In the genomic region with DNA sequence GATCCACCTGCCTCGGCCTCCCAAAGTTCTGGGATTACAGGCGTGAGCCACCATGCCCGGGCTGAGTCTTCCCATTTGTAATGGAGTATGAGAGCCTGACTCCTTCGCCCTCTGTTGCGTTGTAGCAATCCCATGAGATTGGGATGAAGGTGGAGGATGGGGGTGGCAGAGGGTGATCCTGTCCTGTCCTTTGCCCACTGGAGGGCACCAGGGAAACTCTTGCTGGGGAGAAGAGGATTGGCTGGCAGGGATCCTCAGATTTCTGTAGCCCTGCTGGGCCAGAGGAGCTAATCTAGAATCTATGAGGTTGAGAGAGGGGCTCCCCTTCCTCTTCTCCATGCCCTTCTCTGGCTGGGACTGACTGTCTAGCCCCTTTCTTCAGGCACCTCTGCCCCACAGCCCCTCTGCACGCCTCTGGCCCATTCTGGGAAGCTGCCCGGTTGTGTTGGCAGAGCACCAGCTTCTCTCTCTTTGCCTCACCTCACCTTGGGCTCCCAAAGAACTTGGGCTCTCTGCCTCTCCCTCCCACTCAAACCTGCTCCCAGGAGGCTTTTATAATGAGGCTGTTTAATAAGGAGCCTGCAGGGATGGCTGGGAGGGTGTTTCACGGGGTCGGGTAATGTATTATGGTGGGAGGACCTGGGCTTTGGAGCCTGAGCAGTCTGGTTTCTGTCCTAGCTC, we compare ENCODE assay signal across 3 cellular contexts.
A peak's percentile ranks its signal among the peaks of the same experiment; 100 is the strongest.
TF ChIP-seq lines count a peak whose summit lies in the region.

No MANE protein-coding gene starts in this region.

TF ChIP-seq in SK-N-SH treated with all-trans-retinoic acid at 6 μM for 48 hours, 23 proteins besides CTCF, POLR2A, EP300 and RAD21 (continued from another document):
- TF ChIP-seq, protein P1, sequence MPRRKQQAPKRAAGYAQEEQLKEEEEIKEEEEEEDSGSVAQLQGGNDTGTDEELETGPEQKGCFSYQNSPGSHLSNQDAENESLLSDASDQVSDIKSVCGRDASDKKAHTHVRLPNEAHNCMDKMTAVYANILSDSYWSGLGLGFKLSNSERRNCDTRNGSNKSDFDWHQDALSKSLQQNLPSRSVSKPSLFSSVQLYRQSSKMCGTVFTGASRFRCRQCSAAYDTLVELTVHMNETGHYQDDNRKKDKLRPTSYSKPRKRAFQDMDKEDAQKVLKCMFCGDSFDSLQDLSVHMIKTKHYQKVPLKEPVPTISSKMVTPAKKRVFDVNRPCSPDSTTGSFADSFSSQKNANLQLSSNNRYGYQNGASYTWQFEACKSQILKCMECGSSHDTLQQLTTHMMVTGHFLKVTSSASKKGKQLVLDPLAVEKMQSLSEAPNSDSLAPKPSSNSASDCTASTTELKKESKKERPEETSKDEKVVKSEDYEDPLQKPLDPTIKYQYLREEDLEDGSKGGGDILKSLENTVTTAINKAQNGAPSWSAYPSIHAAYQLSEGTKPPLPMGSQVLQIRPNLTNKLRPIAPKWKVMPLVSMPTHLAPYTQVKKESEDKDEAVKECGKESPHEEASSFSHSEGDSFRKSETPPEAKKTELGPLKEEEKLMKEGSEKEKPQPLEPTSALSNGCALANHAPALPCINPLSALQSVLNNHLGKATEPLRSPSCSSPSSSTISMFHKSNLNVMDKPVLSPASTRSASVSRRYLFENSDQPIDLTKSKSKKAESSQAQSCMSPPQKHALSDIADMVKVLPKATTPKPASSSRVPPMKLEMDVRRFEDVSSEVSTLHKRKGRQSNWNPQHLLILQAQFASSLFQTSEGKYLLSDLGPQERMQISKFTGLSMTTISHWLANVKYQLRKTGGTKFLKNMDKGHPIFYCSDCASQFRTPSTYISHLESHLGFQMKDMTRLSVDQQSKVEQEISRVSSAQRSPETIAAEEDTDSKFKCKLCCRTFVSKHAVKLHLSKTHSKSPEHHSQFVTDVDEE (CRISPR knock-in tag; IDR thresholded peaks at IDR 0.05) = no peak
- TF ChIP-seq CSDC2 (CRISPR knock-in tag; IDR thresholded peaks at IDR 0.05) (no peak), ISL1 (CRISPR knock-in tag; IDR thresholded peaks at IDR 0.05) (no peak), ZFP3 (CRISPR knock-in tag; IDR thresholded peaks at IDR 0.05) (no peak), ZNF565 (CRISPR knock-in tag; conservative IDR thresholded peaks at IDR 0.05; ENCODE audit: low read depth) (no peak), TOX (CRISPR knock-in tag; IDR thresholded peaks at IDR 0.05; ENCODE audit: borderline replicate concordance) (no peak), ZNF8 (CRISPR knock-in tag; IDR thresholded peaks at IDR 0.05) (no peak)
- TF ChIP-seq, protein P2, sequence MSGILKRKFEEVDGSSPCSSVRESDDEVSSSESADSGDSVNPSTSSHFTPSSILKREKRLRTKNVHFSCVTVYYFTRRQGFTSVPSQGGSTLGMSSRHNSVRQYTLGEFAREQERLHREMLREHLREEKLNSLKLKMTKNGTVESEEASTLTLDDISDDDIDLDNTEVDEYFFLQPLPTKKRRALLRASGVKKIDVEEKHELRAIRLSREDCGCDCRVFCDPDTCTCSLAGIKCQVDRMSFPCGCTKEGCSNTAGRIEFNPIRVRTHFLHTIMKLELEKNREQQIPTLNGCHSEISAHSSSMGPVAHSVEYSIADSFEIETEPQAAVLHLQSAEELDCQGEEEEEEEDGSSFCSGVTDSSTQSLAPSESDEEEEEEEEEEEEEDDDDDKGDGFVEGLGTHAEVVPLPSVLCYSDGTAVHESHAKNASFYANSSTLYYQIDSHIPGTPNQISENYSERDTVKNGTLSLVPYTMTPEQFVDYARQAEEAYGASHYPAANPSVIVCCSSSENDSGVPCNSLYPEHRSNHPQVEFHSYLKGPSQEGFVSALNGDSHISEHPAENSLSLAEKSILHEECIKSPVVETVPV (CRISPR knock-in tag; IDR thresholded peaks at IDR 0.05) = no peak
TF ChIP-seq in SK-N-SH treated with all-trans-retinoic acid at 6 μM for 48 hours: peak in this region for 0.

TF ChIP-seq in SK-N-SH, 30 proteins besides CTCF, POLR2A, EP300 and RAD21:
- TF ChIP-seq, protein P3, sequence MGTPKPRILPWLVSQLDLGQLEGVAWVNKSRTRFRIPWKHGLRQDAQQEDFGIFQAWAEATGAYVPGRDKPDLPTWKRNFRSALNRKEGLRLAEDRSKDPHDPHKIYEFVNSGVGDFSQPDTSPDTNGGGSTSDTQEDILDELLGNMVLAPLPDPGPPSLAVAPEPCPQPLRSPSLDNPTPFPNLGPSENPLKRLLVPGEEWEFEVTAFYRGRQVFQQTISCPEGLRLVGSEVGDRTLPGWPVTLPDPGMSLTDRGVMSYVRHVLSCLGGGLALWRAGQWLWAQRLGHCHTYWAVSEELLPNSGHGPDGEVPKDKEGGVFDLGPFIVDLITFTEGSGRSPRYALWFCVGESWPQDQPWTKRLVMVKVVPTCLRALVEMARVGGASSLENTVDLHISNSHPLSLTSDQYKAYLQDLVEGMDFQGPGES (IDR thresholded peaks at IDR 0.05; ENCODE audit: low read depth, low read length) = no peak
- no peak for TF ChIP-seq NFIC (IDR thresholded peaks at IDR 0.05; ENCODE audit: borderline replicate concordance)
- TF ChIP-seq POLR2AphosphoS5 (IDR thresholded peaks at IDR 0.05; ENCODE audit: low read depth, low read length) = no peak
- no peak for TF ChIP-seq RCOR1 (IDR thresholded peaks at IDR 0.05; ENCODE audit: low read length)

TF ChIP-seq in HEK293, 187 proteins besides CTCF, POLR2A, EP300 and RAD21:
- TF ChIP-seq, protein P4, sequence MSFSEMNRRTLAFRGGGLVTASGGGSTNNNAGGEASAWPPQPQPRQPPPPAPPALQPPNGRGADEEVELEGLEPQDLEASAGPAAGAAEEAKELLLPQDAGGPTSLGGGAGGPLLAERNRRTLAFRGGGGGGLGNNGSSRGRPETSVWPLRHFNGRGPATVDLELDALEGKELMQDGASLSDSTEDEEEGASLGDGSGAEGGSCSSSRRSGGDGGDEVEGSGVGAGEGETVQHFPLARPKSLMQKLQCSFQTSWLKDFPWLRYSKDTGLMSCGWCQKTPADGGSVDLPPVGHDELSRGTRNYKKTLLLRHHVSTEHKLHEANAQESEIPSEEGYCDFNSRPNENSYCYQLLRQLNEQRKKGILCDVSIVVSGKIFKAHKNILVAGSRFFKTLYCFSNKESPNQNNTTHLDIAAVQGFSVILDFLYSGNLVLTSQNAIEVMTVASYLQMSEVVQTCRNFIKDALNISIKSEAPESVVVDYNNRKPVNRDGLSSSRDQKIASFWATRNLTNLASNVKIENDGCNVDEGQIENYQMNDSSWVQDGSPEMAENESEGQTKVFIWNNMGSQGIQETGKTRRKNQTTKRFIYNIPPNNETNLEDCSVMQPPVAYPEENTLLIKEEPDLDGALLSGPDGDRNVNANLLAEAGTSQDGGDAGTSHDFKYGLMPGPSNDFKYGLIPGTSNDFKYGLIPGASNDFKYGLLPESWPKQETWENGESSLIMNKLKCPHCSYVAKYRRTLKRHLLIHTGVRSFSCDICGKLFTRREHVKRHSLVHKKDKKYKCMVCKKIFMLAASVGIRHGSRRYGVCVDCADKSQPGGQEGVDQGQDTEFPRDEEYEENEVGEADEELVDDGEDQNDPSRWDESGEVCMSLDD (tag by site-specific recombination; IDR thresholded peaks at IDR 0.05) = no peak
- TF ChIP-seq ZNF202 (tag by site-specific recombination; IDR thresholded peaks at IDR 0.05; ENCODE audit: borderline replicate concordance) (no peak), ZNF426 (tag by site-specific recombination; IDR thresholded peaks at IDR 0.05) (no peak), ZNF558 (tag by site-specific recombination; IDR thresholded peaks at IDR 0.05) (no peak), ZNF707 (tag by site-specific recombination; IDR thresholded peaks at IDR 0.05) (no peak), ZEB2 (tag by site-specific recombination; IDR thresholded peaks at IDR 0.05) (no peak), ZNF521 (tag by site-specific recombination; IDR thresholded peaks at IDR 0.05) (no peak), ZFHX2 (tag by site-specific recombination; conservative IDR thresholded peaks at IDR 0.05) (peak; percentile 63), ZNF654 (tag by site-specific recombination; IDR thresholded peaks at IDR 0.05; ENCODE audit: low read depth) (no peak), EGR2 (tag by site-specific recombination; IDR thresholded peaks at IDR 0.05; ENCODE audit: low read depth) (peak; percentile 39; the same call in 1 of the 2 replicates)
- TF ChIP-seq, protein P5, sequence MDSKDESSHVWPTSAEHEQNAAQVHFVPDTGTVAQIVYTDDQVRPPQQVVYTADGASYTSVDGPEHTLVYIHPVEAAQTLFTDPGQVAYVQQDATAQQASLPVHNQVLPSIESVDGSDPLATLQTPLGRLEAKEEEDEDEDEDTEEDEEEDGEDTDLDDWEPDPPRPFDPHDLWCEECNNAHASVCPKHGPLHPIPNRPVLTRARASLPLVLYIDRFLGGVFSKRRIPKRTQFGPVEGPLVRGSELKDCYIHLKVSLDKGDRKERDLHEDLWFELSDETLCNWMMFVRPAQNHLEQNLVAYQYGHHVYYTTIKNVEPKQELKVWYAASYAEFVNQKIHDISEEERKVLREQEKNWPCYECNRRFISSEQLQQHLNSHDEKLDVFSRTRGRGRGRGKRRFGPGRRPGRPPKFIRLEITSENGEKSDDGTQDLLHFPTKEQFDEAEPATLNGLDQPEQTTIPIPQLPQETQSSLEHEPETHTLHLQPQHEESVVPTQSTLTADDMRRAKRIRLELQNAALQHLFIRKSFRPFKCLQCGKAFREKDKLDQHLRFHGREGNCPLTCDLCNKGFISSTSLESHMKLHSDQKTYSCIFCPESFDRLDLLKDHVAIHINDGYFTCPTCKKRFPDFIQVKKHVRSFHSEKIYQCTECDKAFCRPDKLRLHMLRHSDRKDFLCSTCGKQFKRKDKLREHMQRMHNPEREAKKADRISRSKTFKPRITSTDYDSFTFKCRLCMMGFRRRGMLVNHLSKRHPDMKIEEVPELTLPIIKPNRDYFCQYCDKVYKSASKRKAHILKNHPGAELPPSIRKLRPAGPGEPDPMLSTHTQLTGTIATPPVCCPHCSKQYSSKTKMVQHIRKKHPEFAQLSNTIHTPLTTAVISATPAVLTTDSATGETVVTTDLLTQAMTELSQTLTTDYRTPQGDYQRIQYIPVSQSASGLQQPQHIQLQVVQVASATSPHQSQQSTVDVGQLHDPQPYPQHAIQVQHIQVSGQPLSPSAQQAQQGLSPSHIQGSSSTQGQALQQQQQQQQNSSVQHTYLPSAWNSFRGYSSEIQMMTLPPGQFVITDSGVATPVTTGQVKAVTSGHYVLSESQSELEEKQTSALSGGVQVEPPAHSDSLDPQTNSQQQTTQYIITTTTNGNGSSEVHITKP (tag by site-specific recombination; IDR thresholded peaks at IDR 0.05) = peak; percentile 29
- TF ChIP-seq, protein P6, sequence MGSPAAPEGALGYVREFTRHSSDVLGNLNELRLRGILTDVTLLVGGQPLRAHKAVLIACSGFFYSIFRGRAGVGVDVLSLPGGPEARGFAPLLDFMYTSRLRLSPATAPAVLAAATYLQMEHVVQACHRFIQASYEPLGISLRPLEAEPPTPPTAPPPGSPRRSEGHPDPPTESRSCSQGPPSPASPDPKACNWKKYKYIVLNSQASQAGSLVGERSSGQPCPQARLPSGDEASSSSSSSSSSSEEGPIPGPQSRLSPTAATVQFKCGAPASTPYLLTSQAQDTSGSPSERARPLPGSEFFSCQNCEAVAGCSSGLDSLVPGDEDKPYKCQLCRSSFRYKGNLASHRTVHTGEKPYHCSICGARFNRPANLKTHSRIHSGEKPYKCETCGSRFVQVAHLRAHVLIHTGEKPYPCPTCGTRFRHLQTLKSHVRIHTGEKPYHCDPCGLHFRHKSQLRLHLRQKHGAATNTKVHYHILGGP (tag by site-specific recombination; IDR thresholded peaks at IDR 0.05) = no peak
- TF ChIP-seq, protein P7, sequence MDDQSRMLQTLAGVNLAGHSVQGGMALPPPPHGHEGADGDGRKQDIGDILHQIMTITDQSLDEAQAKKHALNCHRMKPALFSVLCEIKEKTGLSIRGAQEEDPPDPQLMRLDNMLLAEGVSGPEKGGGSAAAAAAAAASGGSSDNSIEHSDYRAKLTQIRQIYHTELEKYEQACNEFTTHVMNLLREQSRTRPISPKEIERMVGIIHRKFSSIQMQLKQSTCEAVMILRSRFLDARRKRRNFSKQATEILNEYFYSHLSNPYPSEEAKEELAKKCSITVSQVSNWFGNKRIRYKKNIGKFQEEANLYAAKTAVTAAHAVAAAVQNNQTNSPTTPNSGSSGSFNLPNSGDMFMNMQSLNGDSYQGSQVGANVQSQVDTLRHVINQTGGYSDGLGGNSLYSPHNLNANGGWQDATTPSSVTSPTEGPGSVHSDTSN (CRISPR knock-in tag; IDR thresholded peaks at IDR 0.05) = no peak
